In the genomic region with DNA sequence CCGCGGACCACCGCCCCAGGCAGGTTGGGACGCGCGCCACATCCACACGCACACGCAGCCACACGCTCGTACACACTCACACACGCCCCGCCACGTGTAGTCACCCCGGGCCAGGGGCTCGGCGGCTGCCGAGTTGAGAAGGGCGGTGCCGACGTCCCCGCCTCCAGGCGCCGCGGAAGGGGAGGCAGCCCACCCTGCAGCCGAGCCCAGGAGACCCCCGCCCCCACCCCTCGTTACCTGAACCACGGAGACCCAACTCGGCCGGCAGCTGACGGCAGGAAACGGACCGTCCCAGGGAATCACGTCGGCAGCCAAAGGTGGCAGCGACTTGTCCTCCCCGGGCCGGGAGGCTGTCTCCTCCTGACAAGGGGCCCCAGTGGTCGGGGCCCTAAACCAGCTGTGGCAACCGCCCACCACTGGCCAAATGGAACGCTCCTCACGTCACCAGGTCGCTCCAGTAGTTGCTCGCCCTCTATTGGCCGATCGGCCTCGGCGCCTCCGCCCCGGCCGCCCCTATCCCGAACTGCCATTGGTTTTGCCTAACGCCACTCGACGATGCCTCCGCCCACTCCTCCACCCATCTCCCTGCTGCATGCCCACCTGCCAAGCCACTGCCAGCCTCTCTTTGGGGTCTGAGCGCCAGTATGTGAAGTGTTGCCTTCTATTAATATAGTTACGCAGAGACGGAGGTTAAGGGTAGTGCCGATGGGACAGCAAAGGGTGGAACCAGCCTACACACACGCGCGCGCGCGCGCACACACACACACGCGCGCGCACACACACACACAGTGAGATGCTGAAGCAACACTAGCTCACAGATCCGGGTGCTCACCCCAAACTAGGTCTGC, we compare ENCODE assay signal across 8 cellular contexts. TPM values are rescaled to one million over a fixed set of nuclear protein-coding genes. Genes with fewer than 3 reads are reported as not detected.
DNase-seq lines count a peak whose midpoint lies in the region; ATAC-seq and TF ChIP-seq lines count a peak whose summit lies in the region.

Gene ZDHHC9, minus strand, starts transcription at position 428 of the 848 bp plus-strand sequence. CDS start 1,941 bp downstream, outside the sequence.

- H3K27ac Mint-ChIP-seq in activated naive CD4-positive, alpha-beta T cell treated with anti-CD3 and anti-CD28 coated beads, Interleukin-2, amount 50 U/mL, for 72 hours = peak within 1 kb of the TSS; percentile 85 to 93

- H3K27me3 ChIP-seq in GM06990 (replicated peaks; ENCODE audit: control insufficient read depth, insufficient read depth, low read length) (no peaks in the 10 kb centered on the region), SK-N-SH (ENCODE audit: insufficient read depth) (peaks cover 40% of the 10 kb centered on the region)

- no peaks in the 10 kb centered on the region for H4K20me1 ChIP-seq in SK-N-SH (ENCODE audit: insufficient read depth)

- no peaks in the 10 kb centered on the region for H3K9me2 ChIP-seq in SK-N-SH

- peak within 1 kb of the TSS; percentile 61 for H3K9ac ChIP-seq in SK-N-SH

- TF ChIP-seq EP300 in SK-N-SH (IDR thresholded peaks at IDR 0.05; ENCODE audit: borderline replicate concordance in 1 of 2, low read depth in 1 of 2, low read length in 1 of 2) = no peak

- POLR2A ChIA-PET in SK-N-SH (lab: Yijun Ruan, JAX) = no interaction called here

- DNase-seq in GM06990 (ENCODE audit: extremely low read depth, insufficient read length) = peak; percentile 89
- peak; percentile 85 for DNase-seq in NCI-H1092 (lab: John Stamatoyannopoulos, UW)
- DNase-seq in SK-N-SH = peak; percentile 92
- peak; percentile 77 to 88 for DNase-seq in activated naive CD4-positive, alpha-beta T cell treated with anti-CD3 and anti-CD28 coated beads, Interleukin-2, amount 50 U/mL, for 72 hours (ENCODE audit: low spot score in 2 of 2)
- DNase-seq in glomerular visceral epithelial cell (ENCODE audit: extremely low spot score) = peak; percentile 84
- peak; percentile 78 for DNase-seq in omental fat pad (ENCODE audit: low spot score)

- no peaks in the 10 kb centered on the region for H3K79me2 ChIP-seq in SK-N-SH (ENCODE audit: insufficient read depth)

- peaks cover 0 to 2% of the 10 kb centered on the region in 2 experiments; a peak in 2 of 4 replicates for H3K4me1 ChIP-seq in SK-N-SH (ENCODE audit: control insufficient read depth in 1 of 2, insufficient read depth in 2 of 2, low read depth in 1 of 2, low read length in 1 of 2)

- ATAC-seq in HG02588 (IDR thresholded peaks at IDR 0.05; ENCODE audit: unreplicated experiment) (peak; percentile 98), omental fat pad (ENCODE audit: low FRiP score) (peak; percentile 93)
- peak; percentile 97 to 98 for ATAC-seq in activated naive CD4-positive, alpha-beta T cell treated with anti-CD3 and anti-CD28 coated beads, Interleukin-2, amount 50 U/mL, for 72 hours

- H3K9me3 ChIP-seq in SK-N-SH = no peaks in the 10 kb centered on the region

- H3K27ac ChIP-seq in SK-N-SH (ENCODE audit: low read depth in 2 of 2, low read length in 1 of 2) (peak within 1 kb of the TSS in 1 of 2 experiments; percentile 45; a peak in 1 of 4 replicates), temporal lobe (ENCODE audit: low read depth, low read length) (peak within 1 kb of the TSS; percentile 20)

- 38% methylated on average over 27 of the region's 72 CpGs for WGBS in SK-N-SH (ENCODE audit: low lambda C conversion rate)

- peak within 1 kb of the TSS; percentile 83 for H3K4me2 ChIP-seq in SK-N-SH

- TF ChIP-seq CTCF in GM06990 (IDR thresholded peaks at IDR 0.05; ENCODE audit: insufficient read depth, low read length, poor library complexity, severe bottlenecking) (no peak), SK-N-SH (IDR thresholded peaks at IDR 0.05) (no peak), omental fat pad (IDR thresholded peaks at IDR 0.05) (no peak)

- peak within 1 kb of the TSS; percentile 74 for H3K4me3 ChIP-seq in GM06990 (replicated peaks; ENCODE audit: low read depth, low read length)
- H3K4me3 ChIP-seq in SK-N-SH (ENCODE audit: low read depth in 2 of 2, low read length in 1 of 2) = peak within 1 kb of the TSS; percentile 58 to 65

- CTCF ChIA-PET in SK-N-SH (lab: Yijun Ruan, JAX) = no interaction called here

- H3K36me3 Mint-ChIP-seq in activated naive CD4-positive, alpha-beta T cell treated with anti-CD3 and anti-CD28 coated beads, Interleukin-2, amount 50 U/mL, for 72 hours = peaks cover 0 to 5% of the 10 kb centered on the region in 2 donors

- H3K9me3 Mint-ChIP-seq in activated naive CD4-positive, alpha-beta T cell treated with anti-CD3 and anti-CD28 coated beads, Interleukin-2, amount 50 U/mL, for 72 hours = no peaks in the 10 kb centered on the region

- TF ChIP-seq RAD21 in SK-N-SH (IDR thresholded peaks at IDR 0.05; ENCODE audit: low read length) = no peak

- no peaks in the 10 kb centered on the region for H3K36me3 ChIP-seq in GM06990 (ENCODE audit: control insufficient read depth, insufficient read depth, low read length)
- H3K36me3 ChIP-seq in SK-N-SH (replicated peaks in 1 of 2; ENCODE audit: control insufficient read depth in 1 of 2, insufficient read depth in 2 of 2, low read length in 1 of 2) = no peaks in the 10 kb centered on the region

- H3F3A ChIP-seq in SK-N-SH (replicated peaks; ENCODE audit: insufficient read depth) = no peaks in the 10 kb centered on the region

- peak within 1 kb of the TSS; percentile 78 for H2AFZ ChIP-seq in SK-N-SH (ENCODE audit: low read depth)

TF ChIP-seq in SK-N-SH, 30 proteins besides CTCF, POLR2A, EP300 and RAD21 (continues in another document):
- TF ChIP-seq, protein P1, sequence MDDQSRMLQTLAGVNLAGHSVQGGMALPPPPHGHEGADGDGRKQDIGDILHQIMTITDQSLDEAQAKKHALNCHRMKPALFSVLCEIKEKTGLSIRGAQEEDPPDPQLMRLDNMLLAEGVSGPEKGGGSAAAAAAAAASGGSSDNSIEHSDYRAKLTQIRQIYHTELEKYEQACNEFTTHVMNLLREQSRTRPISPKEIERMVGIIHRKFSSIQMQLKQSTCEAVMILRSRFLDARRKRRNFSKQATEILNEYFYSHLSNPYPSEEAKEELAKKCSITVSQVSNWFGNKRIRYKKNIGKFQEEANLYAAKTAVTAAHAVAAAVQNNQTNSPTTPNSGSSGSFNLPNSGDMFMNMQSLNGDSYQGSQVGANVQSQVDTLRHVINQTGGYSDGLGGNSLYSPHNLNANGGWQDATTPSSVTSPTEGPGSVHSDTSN (IDR thresholded peaks at IDR 0.05) = peak; percentile 95
- TF ChIP-seq, protein P2, sequence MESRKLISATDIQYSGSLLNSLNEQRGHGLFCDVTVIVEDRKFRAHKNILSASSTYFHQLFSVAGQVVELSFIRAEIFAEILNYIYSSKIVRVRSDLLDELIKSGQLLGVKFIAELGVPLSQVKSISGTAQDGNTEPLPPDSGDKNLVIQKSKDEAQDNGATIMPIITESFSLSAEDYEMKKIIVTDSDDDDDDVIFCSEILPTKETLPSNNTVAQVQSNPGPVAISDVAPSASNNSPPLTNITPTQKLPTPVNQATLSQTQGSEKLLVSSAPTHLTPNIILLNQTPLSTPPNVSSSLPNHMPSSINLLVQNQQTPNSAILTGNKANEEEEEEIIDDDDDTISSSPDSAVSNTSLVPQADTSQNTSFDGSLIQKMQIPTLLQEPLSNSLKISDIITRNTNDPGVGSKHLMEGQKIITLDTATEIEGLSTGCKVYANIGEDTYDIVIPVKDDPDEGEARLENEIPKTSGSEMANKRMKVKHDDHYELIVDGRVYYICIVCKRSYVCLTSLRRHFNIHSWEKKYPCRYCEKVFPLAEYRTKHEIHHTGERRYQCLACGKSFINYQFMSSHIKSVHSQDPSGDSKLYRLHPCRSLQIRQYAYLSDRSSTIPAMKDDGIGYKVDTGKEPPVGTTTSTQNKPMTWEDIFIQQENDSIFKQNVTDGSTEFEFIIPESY (IDR thresholded peaks at IDR 0.05; ENCODE audit: borderline replicate concordance, low read depth) = no peak
- TF ChIP-seq TEAD4 (IDR thresholded peaks at IDR 0.05; ENCODE audit: borderline replicate concordance, insufficient read depth) (no peak), NRF1 (IDR thresholded peaks at IDR 0.05; ENCODE audit: low read depth, low read length) (no peak), CHD2 (IDR thresholded peaks at IDR 0.05; ENCODE audit: low read length, partially characterized antibody) (peak; percentile 41), GATA2 (CRISPR knock-in tag; IDR thresholded peaks at IDR 0.05) (no peak), RFX5 (IDR thresholded peaks at IDR 0.05; ENCODE audit: low read length) (peak; percentile 38; the same call in 1 of the 2 replicates), RXRA (IDR thresholded peaks at IDR 0.05; ENCODE audit: borderline replicate concordance, low read depth) (no peak), USF1 (IDR thresholded peaks at IDR 0.05; ENCODE audit: borderline replicate concordance, low read depth) (no peak), SMC3 (IDR thresholded peaks at IDR 0.05; ENCODE audit: low read depth, low read length) (no peak), JUND (IDR thresholded peaks at IDR 0.05) (no peak), TCF12 (IDR thresholded peaks at IDR 0.05) (no peak), FOXJ3 (CRISPR knock-in tag; IDR thresholded peaks at IDR 0.05) (no peak), EZH2phosphoT487 (IDR thresholded peaks at IDR 0.05; ENCODE audit: borderline replicate concordance, low read depth) (no peak), ELF1 (IDR thresholded peaks at IDR 0.05) (no peak)
- TF ChIP-seq, protein P3, sequence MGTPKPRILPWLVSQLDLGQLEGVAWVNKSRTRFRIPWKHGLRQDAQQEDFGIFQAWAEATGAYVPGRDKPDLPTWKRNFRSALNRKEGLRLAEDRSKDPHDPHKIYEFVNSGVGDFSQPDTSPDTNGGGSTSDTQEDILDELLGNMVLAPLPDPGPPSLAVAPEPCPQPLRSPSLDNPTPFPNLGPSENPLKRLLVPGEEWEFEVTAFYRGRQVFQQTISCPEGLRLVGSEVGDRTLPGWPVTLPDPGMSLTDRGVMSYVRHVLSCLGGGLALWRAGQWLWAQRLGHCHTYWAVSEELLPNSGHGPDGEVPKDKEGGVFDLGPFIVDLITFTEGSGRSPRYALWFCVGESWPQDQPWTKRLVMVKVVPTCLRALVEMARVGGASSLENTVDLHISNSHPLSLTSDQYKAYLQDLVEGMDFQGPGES (IDR thresholded peaks at IDR 0.05; ENCODE audit: low read depth, low read length) = peak; percentile 24; the same call in 1 of the 2 replicates

RNA-seq across cellular contexts. Expression of gene ZDHHC9, which starts in this region (rescaled TPM):
- polyA plus RNA-seq in SK-N-SH (2012; rRNA removed) = 8.1 and 12.2 TPM in 2 replicates
- 9.0 and 9.8 TPM in 2 replicates for polyA plus RNA-seq in SK-N-SH (2012; cell fraction: cytosol; rRNA removed)
- polyA plus RNA-seq in SK-N-SH (2012; cell fraction: nucleus; rRNA removed) = 8.9 and 11.0 TPM in 2 replicates
- 10 to 100 TPM in 1 of 2 donors, 1 to 10 TPM in 1; 5.8 to 18.5 TPM for total RNA-seq in activated naive CD4-positive, alpha-beta T cell treated with anti-CD3 and anti-CD28 coated beads, Interleukin-2, amount 50 U/mL, for 72 hours
- total RNA-seq in omental fat pad (10 to 100 TPM; 29.9 to 58.7 (median 45.2) TPM), temporal lobe (18.2 TPM)
